8 cellular contexts compared by ENCODE assay signal in the genomic region with DNA sequence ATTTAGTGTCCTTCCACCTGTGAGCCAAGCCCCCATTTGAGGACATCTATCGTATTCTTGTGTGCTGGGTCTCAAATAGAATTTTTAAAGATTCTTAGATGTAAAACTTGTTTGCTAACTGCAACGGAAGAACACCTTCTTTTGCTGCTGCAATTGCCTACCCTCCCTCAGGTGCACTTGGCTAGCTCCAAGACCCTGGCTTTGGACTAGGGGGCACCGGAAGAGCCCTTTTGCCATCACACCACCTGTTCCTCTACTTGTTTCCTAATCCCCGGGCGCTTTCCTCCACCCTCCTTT. TPM values are rescaled to one million over a fixed set of nuclear protein-coding genes. Genes with fewer than 3 reads are reported as not detected.
DNase-seq lines count a peak whose midpoint lies in the region; ATAC-seq, FAIRE-seq and TF ChIP-seq lines count a peak whose summit lies in the region.

No MANE protein-coding gene starts in this region.

- peak overlapping the region; percentile 19 to 98; a peak in 3 of 4 replicates for H3K9ac ChIP-seq in K562 (ENCODE audit: insufficient read depth in 1 of 2, low read depth in 2 of 2, low read length in 2 of 2)
- H3K9ac ChIP-seq in muscle layer of colon (ENCODE audit: low read length) = no peak overlapping the region

- 55% methylated on average over 5 of the region's 5 CpGs for WGBS in K562 (ENCODE audit: insufficient coverage, low coverage, missing lambda C conversion rate)

- peaks cover 16 to 39% (median 39%) of the 10 kb centered on the region in 3 donors for H3K4me1 Mint-ChIP-seq in IgD-negative memory B cell

- DNase-seq in BJ (ENCODE audit: low read depth) (no peak), K562 (ENCODE audit: extremely low read depth in 1 of 4, low spot score in 3 of 4) (peak in 1 of 4 experiments; percentile 26), retina (no peak), HuH-7.5 (ENCODE audit: low spot score) (no peak), HT-29 (ENCODE audit: low spot score) (no peak), NCI-H1092 treated with DMSO at 0.1 percent for 48 hours (lab: John Stamatoyannopoulos, UW) (no peak)

- peak overlapping the region; percentile 74 to 100 (median 96) for H3K4me3 Mint-ChIP-seq in IgD-negative memory B cell

- peaks cover 16% of the 10 kb centered on the region for H4K20me1 ChIP-seq in K562 (replicated peaks; ENCODE audit: control insufficient read depth, insufficient read depth, low read length)

- peak overlapping the region; percentile 62 to 100 (median 78) for H3K27ac Mint-ChIP-seq in IgD-negative memory B cell

- ATAC-seq in K562 = no peak

- no peaks in the 10 kb centered on the region for H3K9me3 Mint-ChIP-seq in IgD-negative memory B cell

- intact Hi-C loops in K562 (cut with micrococcal nuclease) = no loop called here

- H3K4me3 ChIP-seq in BJ (ENCODE audit: low read depth, low read length) = peak overlapping the region; percentile 86
- peak overlapping the region; percentile 95 for H3K4me3 ChIP-seq in K562
- H3K4me3 ChIP-seq in muscle layer of colon (ENCODE audit: low read depth in 1 of 2, low read length in 2 of 2) = peak overlapping the region; percentile 73 to 76

- no peak for FAIRE-seq in K562 (lab: Jason Lieb, UNC)

- peaks cover 3% of the 10 kb centered on the region for H3K36me3 Mint-ChIP-seq in IgD-negative memory B cell

- CTCF ChIA-PET in BJ (lab: Yijun Ruan, JAX) (interaction anchor here (0.6 to 2.4 kb wide), 7 partner anchors 9 to 55 kb away, joined by 3 to 13 read pairs (median 4); no protein-coding TSS in a partner anchor), K562 (lab: Yijun Ruan, JAX; ENCODE audit: low intra/inter-chr PET ratio) (no interaction called here)

- TF ChIP-seq EP300 in K562 (IDR thresholded peaks at IDR 0.05; ENCODE audit: low read length) = no peak

- H2AFZ ChIP-seq in K562 (ENCODE audit: low read depth, low read length) = no peak overlapping the region

- TF ChIP-seq RAD21 in K562 (CRISPR knock-in tag; conservative IDR thresholded peaks at IDR 0.05 in 1 of 2, IDR thresholded peaks at IDR 0.05 in 1 of 2) = no peak

- H3K9me1 ChIP-seq in K562 (ENCODE audit: control insufficient read depth, insufficient read depth, low read length) = no peaks in the 10 kb centered on the region

- H3K27me3 ChIP-seq in BJ (ENCODE audit: control insufficient read depth, insufficient read depth, low read length) (no peaks in the 10 kb centered on the region), K562 (ENCODE audit: control insufficient read depth in 2 of 2, insufficient read depth in 2 of 2, low read length in 2 of 2) (no peaks in the 10 kb centered on the region), muscle layer of colon (ENCODE audit: control insufficient read depth in 1 of 2, insufficient read depth in 2 of 2, low read length in 2 of 2) (no peaks in the 10 kb centered on the region)

- H3K36me3 ChIP-seq in BJ (ENCODE audit: control insufficient read depth, insufficient read depth, low read length) (peaks cover 21% of the 10 kb centered on the region), K562 (ENCODE audit: control insufficient read depth, insufficient read depth, low read length) (peaks cover 63% of the 10 kb centered on the region), muscle layer of colon (ENCODE audit: insufficient read depth, low read length) (peaks cover 39% of the 10 kb centered on the region)

- H3K4me2 ChIP-seq in K562 (ENCODE audit: insufficient read depth, low read length) = peak overlapping the region; percentile 82

- BruUV-seq in K562 (replicated peaks; lab: Mats Ljungman, UMichigan) = no TSS peak

- no peak for TF ChIP-seq POLR2A in K562 (conservative IDR thresholded peaks at IDR 0.05)

- in situ Hi-C loops in K562 (cut with MboI) = no loop called here

- POLR2A ChIA-PET in BJ (lab: Charles Lee) = no interaction called here
- POLR2A ChIA-PET in K562 (lab: Yijun Ruan, JAX) = interaction anchor here (0.6 to 3.8 kb wide), 17 partner anchors 10 to 392 kb away, joined by 3 to 32 read pairs (median 4); partner anchors contain the start of gene DHDDS

- peaks cover 28% of the 10 kb centered on the region for H3K79me2 ChIP-seq in K562 (ENCODE audit: control insufficient read depth, insufficient read depth, low read length)

- H3K4me1 ChIP-seq in K562 (replicated peaks in 1 of 2; ENCODE audit: control insufficient read depth in 2 of 2, insufficient read depth in 2 of 2, low read length in 2 of 2) (peaks cover 29 to 30% of the 10 kb centered on the region in 2 experiments; a peak in 4 of 5 replicates), muscle layer of colon (ENCODE audit: insufficient read depth, low read length) (peaks cover 28% of the 10 kb centered on the region)

- no peaks in the 10 kb centered on the region for H3K27me3 Mint-ChIP-seq in IgD-negative memory B cell

- no peak overlapping the region for H3K27ac ChIP-seq in K562 (ENCODE audit: extremely low read depth, low read depth, low read length)
- no peak overlapping the region for H3K27ac ChIP-seq in muscle layer of colon (ENCODE audit: low read depth, low read length)

- H3K9me3 ChIP-seq in K562 (replicated peaks; ENCODE audit: control insufficient read depth, insufficient read depth, low read depth, low read length) (no peaks in the 10 kb centered on the region), muscle layer of colon (ENCODE audit: low read length) (no peaks in the 10 kb centered on the region)

- TF ChIP-seq CTCF in BJ (IDR thresholded peaks at IDR 0.05; ENCODE audit: insufficient read depth, low read depth, low read length) (no peak), K562 (IDR thresholded peaks at IDR 0.05 in 2 of 3, conservative IDR thresholded peaks at IDR 0.05 in 1 of 3; ENCODE audit: insufficient read depth in 2 of 3, low read depth in 1 of 3, low read length in 3 of 3) (no peak)

RNA-seq across cellular contexts. Expression of gene HMGN2, which starts 1.1 kb away (rescaled TPM):
- polyA plus RNA-seq in BJ (2011; rRNA removed) = 252 and 268 TPM in 2 replicates
- polyA minus RNA-seq in BJ (2011; rRNA and poly(A)+ RNA removed) = 18.6 and 41.5 TPM in 2 replicates
- polyA plus RNA-seq in IgD-negative memory B cell = 748 TPM
- total RNA-seq in K562 (2011; cell fraction: chromatin; rRNA removed; ENCODE audit: low replicate concordance) = 381 and 607 TPM in 2 replicates
- total RNA-seq in K562 (2011; cell fraction: nucleolus; rRNA removed) = 219 and 264 TPM in 2 replicates
- total RNA-seq in K562 (2011; cell fraction: nucleoplasm; rRNA removed) = 460 and 546 TPM in 2 replicates
- total RNA-seq in K562 (2014; rRNA removed) = 965 and 1,011 TPM in 2 replicates
- 866 and 959 TPM in 2 replicates for total RNA-seq in K562 (2014; rRNA removed; fragmentation: Illumina TruSeq; extraction: Trizol)
- total RNA-seq in K562 (2015; rRNA removed; fragmentation: Illumina TruSeq; extraction: Trizol) = 983 and 1,131 TPM in 2 replicates
- 972 and 1,007 TPM in 2 replicates for total RNA-seq in K562 (2021)
- polyA plus RNA-seq in K562 (2011; rRNA removed) = 370 and 462 TPM in 2 replicates
- 151 and 308 TPM in 2 replicates for polyA plus RNA-seq in K562 (2011; cell fraction: cytosol; rRNA removed)
- polyA plus RNA-seq in K562 (2011; cell fraction: nucleus; rRNA removed) = 496 and 1,136 TPM in 2 replicates
- 1,292 and 1,447 TPM in 2 replicates for polyA plus RNA-seq in K562 (2012)
- polyA plus RNA-seq in K562 (2014; fragmentation: Illumina TruSeq; extraction: Trizol) = 1,354 and 1,569 TPM in 2 replicates
- 1,000 to 10,000 TPM in 1 of 2 experiments, 100 to 1,000 TPM in 1; 805 to 1,140 TPM for polyA plus RNA-seq in K562 (2014; fragmentation: Nextera tagmentation; extraction: Ambion mirVana)
- polyA plus RNA-seq in K562 (2014; rRNA removed) = 577 and 603 TPM in 2 replicates
- 169 and 229 TPM in 2 replicates for polyA minus RNA-seq in K562 (2011; rRNA and poly(A)+ RNA removed)
- 143 and 214 TPM in 2 replicates for polyA minus RNA-seq in K562 (2011; cell fraction: cytosol; rRNA and poly(A)+ RNA removed)
- polyA minus RNA-seq in K562 (2011; cell fraction: nucleus; rRNA and poly(A)+ RNA removed) = 90.3 and 188 TPM in 2 replicates
- 449 and 531 TPM in 2 replicates for total RNA-seq in HT-29 (2014; rRNA removed; shearing (Covaris generic))

RNA-seq across cellular contexts. Expression of gene DHDDS, which starts 39.0 kb away (rescaled TPM):
- polyA plus RNA-seq in BJ (2011; rRNA removed) (37.2 and 46.2 TPM in 2 replicates), IgD-negative memory B cell (23.7 TPM), K562 (2011; rRNA removed) (34.8 and 39.8 TPM in 2 replicates), K562 (2014; fragmentation: Illumina TruSeq; extraction: Trizol) (41.8 and 50.3 TPM in 2 replicates), K562 (2014; fragmentation: Nextera tagmentation; extraction: Ambion mirVana) (10 to 100 TPM; 33.3 to 44.3 TPM), K562 (2014; rRNA removed) (38.3 and 42.1 TPM in 2 replicates)
- 32.1 and 40.5 TPM in 2 replicates for polyA minus RNA-seq in BJ (2011; rRNA and poly(A)+ RNA removed)
- total RNA-seq in K562 (2011; cell fraction: chromatin; rRNA removed; ENCODE audit: low replicate concordance) = 193 and 199 TPM in 2 replicates
- 118 TPM in 2 replicates for total RNA-seq in K562 (2011; cell fraction: nucleolus; rRNA removed)
- 160 and 187 TPM in 2 replicates for total RNA-seq in K562 (2011; cell fraction: nucleoplasm; rRNA removed)
- total RNA-seq in K562 (2014; rRNA removed) (40.8 and 45.3 TPM in 2 replicates), K562 (2014; rRNA removed; fragmentation: Illumina TruSeq; extraction: Trizol) (49.6 and 51.4 TPM in 2 replicates), K562 (2015; rRNA removed; fragmentation: Illumina TruSeq; extraction: Trizol) (46.8 and 47.4 TPM in 2 replicates), K562 (2021) (55.0 and 60.4 TPM in 2 replicates)
- 30.4 and 33.9 TPM in 2 replicates for polyA plus RNA-seq in K562 (2011; cell fraction: cytosol; rRNA removed)
- 36.1 and 38.4 TPM in 2 replicates for polyA plus RNA-seq in K562 (2011; cell fraction: nucleus; rRNA removed)
- 30.7 and 44.5 TPM in 2 replicates for polyA plus RNA-seq in K562 (2012)
- polyA minus RNA-seq in K562 (2011; rRNA and poly(A)+ RNA removed) = 75.8 and 89.1 TPM in 2 replicates
- polyA minus RNA-seq in K562 (2011; cell fraction: cytosol; rRNA and poly(A)+ RNA removed) = 23.4 and 26.7 TPM in 2 replicates
- polyA minus RNA-seq in K562 (2011; cell fraction: nucleus; rRNA and poly(A)+ RNA removed) = 39.3 and 68.4 TPM in 2 replicates
- total RNA-seq in HT-29 (2014; rRNA removed; shearing (Covaris generic)) = 36.0 and 43.9 TPM in 2 replicates

RNA-seq across cellular contexts. Expression of gene RPS6KA1, which starts 58.4 kb away (rescaled TPM):
- polyA plus RNA-seq in BJ (2011; rRNA removed) (2.5 and 3.2 TPM in 2 replicates), IgD-negative memory B cell (152 TPM), K562 (2011; rRNA removed) (33.0 and 33.1 TPM in 2 replicates), K562 (2014; fragmentation: Illumina TruSeq; extraction: Trizol) (46.3 and 49.0 TPM in 2 replicates), K562 (2014; fragmentation: Nextera tagmentation; extraction: Ambion mirVana) (1 to 10 TPM; 2.4 to 2.9 TPM), K562 (2014; rRNA removed) (35.5 and 36.9 TPM in 2 replicates)
- polyA minus RNA-seq in BJ (2011; rRNA and poly(A)+ RNA removed) = 4.6 and 7.5 TPM in 2 replicates
- 64.2 and 141 TPM in 2 replicates for total RNA-seq in K562 (2011; cell fraction: chromatin; rRNA removed; ENCODE audit: low replicate concordance)
- 77.4 and 79.9 TPM in 2 replicates for total RNA-seq in K562 (2011; cell fraction: nucleolus; rRNA removed)
- 68.8 and 76.8 TPM in 2 replicates for total RNA-seq in K562 (2011; cell fraction: nucleoplasm; rRNA removed)
- total RNA-seq in K562 (2014; rRNA removed) (54.8 and 67.3 TPM in 2 replicates), K562 (2014; rRNA removed; fragmentation: Illumina TruSeq; extraction: Trizol) (25.7 and 30.1 TPM in 2 replicates), K562 (2015; rRNA removed; fragmentation: Illumina TruSeq; extraction: Trizol) (40.5 and 44.4 TPM in 2 replicates), K562 (2021) (61.0 and 62.4 TPM in 2 replicates)
- polyA plus RNA-seq in K562 (2011; cell fraction: cytosol; rRNA removed) = 33.1 and 54.6 TPM in 2 replicates
- 41.1 and 53.3 TPM in 2 replicates for polyA plus RNA-seq in K562 (2011; cell fraction: nucleus; rRNA removed)
- polyA plus RNA-seq in K562 (2012) = 49.6 and 51.4 TPM in 2 replicates
- 30.0 and 44.2 TPM in 2 replicates for polyA minus RNA-seq in K562 (2011; rRNA and poly(A)+ RNA removed)
- polyA minus RNA-seq in K562 (2011; cell fraction: cytosol; rRNA and poly(A)+ RNA removed) = 40.6 and 44.9 TPM in 2 replicates
- 22.8 and 34.9 TPM in 2 replicates for polyA minus RNA-seq in K562 (2011; cell fraction: nucleus; rRNA and poly(A)+ RNA removed)
- 72.6 and 79.8 TPM in 2 replicates for total RNA-seq in HT-29 (2014; rRNA removed; shearing (Covaris generic))
